In the genomic region with DNA sequence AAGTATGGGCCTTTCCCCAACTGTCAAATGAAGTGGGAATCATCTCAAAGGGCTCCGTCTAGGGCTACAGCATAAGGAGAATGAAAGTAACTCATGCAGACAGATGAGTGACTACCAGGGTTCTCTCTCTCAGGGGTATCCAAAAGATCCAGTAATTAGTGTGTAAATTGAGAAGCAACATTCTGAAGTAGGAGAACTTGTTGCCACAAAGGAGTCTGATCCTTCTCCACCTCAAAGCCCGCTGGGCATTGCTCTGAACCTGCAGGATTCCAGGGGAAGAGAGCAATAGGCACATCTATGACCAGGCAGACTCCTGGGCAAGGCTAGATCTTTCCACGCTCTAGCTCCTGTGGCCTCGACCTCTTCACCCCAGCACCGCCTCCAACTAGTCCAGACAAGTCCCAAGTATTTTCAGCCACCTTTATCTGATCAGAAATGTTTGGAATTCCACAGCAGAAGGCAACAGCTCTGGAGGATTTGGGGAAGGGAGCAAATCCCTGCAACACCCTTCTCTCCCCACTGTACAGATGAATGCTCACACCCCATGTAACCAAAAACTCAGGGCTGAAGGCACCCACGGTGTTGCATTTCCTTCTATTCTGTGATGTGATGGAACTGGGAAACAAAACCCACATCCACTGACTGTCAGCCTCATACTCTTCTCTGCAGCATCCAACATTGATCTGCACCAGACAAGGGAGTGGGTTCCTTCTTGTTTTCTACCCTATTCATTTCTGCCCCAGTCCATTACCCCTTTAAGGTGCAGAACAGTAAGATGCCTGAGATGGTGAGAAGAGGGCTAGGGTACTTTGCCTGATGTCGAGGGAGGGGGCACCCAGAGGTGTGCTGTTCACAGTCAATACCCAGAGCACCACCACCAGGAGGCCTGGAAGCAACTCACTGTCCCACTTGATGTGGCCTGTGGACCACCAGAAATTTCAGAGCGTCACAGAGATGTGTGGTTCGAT, we compare ENCODE assay signal across 8 cellular contexts. TPM values are rescaled to one million over a fixed set of nuclear protein-coding genes. Genes with fewer than 3 reads are reported as not detected.
DNase-seq lines count a peak whose midpoint lies in the region; ATAC-seq and TF ChIP-seq lines count a peak whose summit lies in the region.

No MANE protein-coding gene starts in this region.

- H3K4me1 Mint-ChIP-seq in activated CD4-positive, alpha-beta T cell treated with anti-CD3 and anti-CD28 coated beads, Interleukin-2, amount 10 ng/mL, durations not matched to agents 7 days and 5 days: peaks cover 86% of the 10 kb centered on the region
- peaks cover 99 to 100% of the 10 kb centered on the region in 2 donors for H3K4me1 Mint-ChIP-seq in immature natural killer cell

- H3K36me3 Mint-ChIP-seq in activated CD4-positive, alpha-beta T cell treated with anti-CD3 and anti-CD28 coated beads, Interleukin-2, amount 10 ng/mL, durations not matched to agents 7 days and 5 days (ENCODE audit: low read depth): peaks cover 69% of the 10 kb centered on the region
- H3K36me3 Mint-ChIP-seq in activated naive CD4-positive, alpha-beta T cell treated with anti-CD3 and anti-CD28 coated beads, Interleukin-2, amount 50 U/mL, for 72 hours: peaks cover 53 to 64% of the 10 kb centered on the region in 2 donors
- H3K36me3 Mint-ChIP-seq in immature natural killer cell: peaks cover 28 to 32% (median 32%) of the 10 kb centered on the region in 3 donors

- POLR2A ChIA-PET in activated CD4-positive, alpha-beta T cell treated with anti-CD3 and anti-CD28 coated beads, Interleukin-2, amount 10 ng/mL, durations not matched to agents 7 days and 5 days (lab: Charles Lee): no interaction called here
- POLR2A ChIA-PET in HEK293T (lab: Yijun Ruan, JAX): no interaction called here

- 54 to 71% (median 60%) methylated on average over 9 of the region's 9 CpGs for WGBS in stomach, 5 donors

- no peak overlapping the region for H3K4me3 ChIP-seq in stomach

- CTCF ChIA-PET in activated CD4-positive, alpha-beta T cell treated with anti-CD3 and anti-CD28 coated beads, Interleukin-2, amount 10 ng/mL, durations not matched to agents 7 days and 5 days (lab: Charles Lee): interaction anchor here (1.2 to 6.6 kb wide), 6 partner anchors 16 to 66 kb away, joined by 3 to 64 read pairs (median 4); a partner anchor contains a TSS
- CTCF ChIA-PET in HEK293T (lab: Yijun Ruan, JAX): interaction anchor here (1.8 kb wide), 1 partner anchor 45 kb away, joined by 5 read pairs; no protein-coding TSS in a partner anchor

- no peak for TF ChIP-seq EP300 in stomach (IDR thresholded peaks at IDR 0.05)

- no peak for TF ChIP-seq CTCF in stomach (IDR thresholded peaks at IDR 0.05)

- no peak for TF ChIP-seq POLR2A in stomach (IDR thresholded peaks at IDR 0.05)

- H3K9me3 ChIP-seq in stomach: no peaks in the 10 kb centered on the region

- intact Hi-C loops in stomach (cut with DNase I; ENCODE audit: low total_unique reads): no loop called here

- no peaks in the 10 kb centered on the region for H3K9me3 Mint-ChIP-seq in activated CD4-positive, alpha-beta T cell treated with anti-CD3 and anti-CD28 coated beads, Interleukin-2, amount 10 ng/mL, durations not matched to agents 7 days and 5 days
- H3K9me3 Mint-ChIP-seq in activated naive CD4-positive, alpha-beta T cell treated with anti-CD3 and anti-CD28 coated beads, Interleukin-2, amount 50 U/mL, for 72 hours: no peaks in the 10 kb centered on the region
- H3K9me3 Mint-ChIP-seq in immature natural killer cell: no peaks in the 10 kb centered on the region

- H3K27me3 Mint-ChIP-seq in activated CD4-positive, alpha-beta T cell treated with anti-CD3 and anti-CD28 coated beads, Interleukin-2, amount 10 ng/mL, durations not matched to agents 7 days and 5 days: no peaks in the 10 kb centered on the region
- H3K27me3 Mint-ChIP-seq in immature natural killer cell (ENCODE audit: low read depth in 3 of 3): peaks cover 0 to 10% (median 2%) of the 10 kb centered on the region in 3 donors

- no peak for DNase-seq in activated CD4-positive, alpha-beta T cell treated with anti-CD3 and anti-CD28 coated beads, Interleukin-2, amount 10 ng/mL, durations not matched to agents 7 days and 5 days
- DNase-seq in activated CD4-positive, alpha-beta T cell treated with anti-CD3 and anti-CD28 coated beads for 1 hour: no peak
- no peak for DNase-seq in activated naive CD4-positive, alpha-beta T cell treated with anti-CD3 and anti-CD28 coated beads, Interleukin-2, amount 50 U/mL, for 72 hours (ENCODE audit: low spot score in 2 of 2)
- DNase-seq in immature natural killer cell (no peak), stomach (peak; percentile 62), H4 (ENCODE audit: low spot score) (no peak), HEK293T (ENCODE audit: extremely low spot score) (no peak), putamen (ENCODE audit: low spot score) (no peak)

- H3K27ac Mint-ChIP-seq in activated CD4-positive, alpha-beta T cell treated with anti-CD3 and anti-CD28 coated beads, Interleukin-2, amount 10 ng/mL, durations not matched to agents 7 days and 5 days: peak overlapping the region; percentile 99
- H3K27ac Mint-ChIP-seq in activated naive CD4-positive, alpha-beta T cell treated with anti-CD3 and anti-CD28 coated beads, Interleukin-2, amount 50 U/mL, for 72 hours: peak overlapping the region; percentile 99
- peak overlapping the region; percentile 92 to 100 (median 100) for H3K27ac Mint-ChIP-seq in immature natural killer cell

- H3K4me1 ChIP-seq in stomach: peaks cover 63 to 96% (median 83%) of the 10 kb centered on the region in 4 donors

- no peaks in the 10 kb centered on the region for H3K27me3 ChIP-seq in stomach

- peaks cover 4 to 40% (median 33%) of the 10 kb centered on the region in 4 donors for H3K36me3 ChIP-seq in stomach

- H3K27ac ChIP-seq in stomach: peak overlapping the region; percentile 23 to 88 (median 52)

- no peak for ATAC-seq in activated naive CD4-positive, alpha-beta T cell treated with anti-CD3 and anti-CD28 coated beads, Interleukin-2, amount 50 U/mL, for 72 hours

- H3K4me3 Mint-ChIP-seq in activated CD4-positive, alpha-beta T cell treated with anti-CD3 and anti-CD28 coated beads, Interleukin-2, amount 10 ng/mL, durations not matched to agents 7 days and 5 days: peak overlapping the region; percentile 5
- H3K4me3 Mint-ChIP-seq in immature natural killer cell: peak overlapping the region; percentile 63 to 99 (median 64)

TF ChIP-seq in HEK293T, 16 proteins besides CTCF, POLR2A, EP300 and RAD21:
- TF ChIP-seq FOXM1 (IDR thresholded peaks at IDR 0.05; ENCODE audit: borderline replicate concordance) (no peak), BHLHE40 (IDR thresholded peaks at IDR 0.05; ENCODE audit: borderline replicate concordance) (no peak), TARDBP (IDR thresholded peaks at IDR 0.05) (no peak), FOXA1 (IDR thresholded peaks at IDR 0.05) (no peak)

RNA-seq across cellular contexts. Expression of a gene that starts 41.0 kb away (rescaled TPM):
- not detected for total RNA-seq in activated CD4-positive, alpha-beta T cell treated with anti-CD3 and anti-CD28 coated beads, Interleukin-2, amount 10 ng/mL, durations not matched to agents 7 days and 5 days
- total RNA-seq in activated naive CD4-positive, alpha-beta T cell treated with anti-CD3 and anti-CD28 coated beads, Interleukin-2, amount 50 U/mL, for 72 hours: not detected
- not detected for polyA plus RNA-seq in immature natural killer cell
- 1 to 10 TPM in 2 of 5 donors, not detected in 3; 1.8 to 4.2 TPM for total RNA-seq in stomach
- polyA plus RNA-seq in stomach: 1 to 10 TPM; 1.8 to 6.7 (median 4.8) TPM
- total RNA-seq in H4 (2014; rRNA removed; shearing (Covaris generic)): not detected in 2 replicates

RNA-seq across cellular contexts. Expression of a gene that starts 44.0 kb away (rescaled TPM):
- total RNA-seq in activated CD4-positive, alpha-beta T cell treated with anti-CD3 and anti-CD28 coated beads, Interleukin-2, amount 10 ng/mL, durations not matched to agents 7 days and 5 days: 10 to 100 TPM; 57.1 to 58.8 TPM
- total RNA-seq in activated naive CD4-positive, alpha-beta T cell treated with anti-CD3 and anti-CD28 coated beads, Interleukin-2, amount 50 U/mL, for 72 hours: 100 to 1,000 TPM in 1 of 2 donors, 10 to 100 TPM in 1; 86.6 to 143 TPM
- 10 to 100 TPM; 30.9 to 60.4 (median 39.3) TPM for polyA plus RNA-seq in immature natural killer cell
- 100 to 1,000 TPM in 2 of 5 donors, 10 to 100 TPM in 3; 61.7 to 210 (median 68.7) TPM for total RNA-seq in stomach
- polyA plus RNA-seq in stomach: 10 to 100 TPM; 47.1 to 88.2 (median 73.0) TPM
- 34.2 and 42.6 TPM in 2 replicates for total RNA-seq in H4 (2014; rRNA removed; shearing (Covaris generic))
